In the genomic region with DNA sequence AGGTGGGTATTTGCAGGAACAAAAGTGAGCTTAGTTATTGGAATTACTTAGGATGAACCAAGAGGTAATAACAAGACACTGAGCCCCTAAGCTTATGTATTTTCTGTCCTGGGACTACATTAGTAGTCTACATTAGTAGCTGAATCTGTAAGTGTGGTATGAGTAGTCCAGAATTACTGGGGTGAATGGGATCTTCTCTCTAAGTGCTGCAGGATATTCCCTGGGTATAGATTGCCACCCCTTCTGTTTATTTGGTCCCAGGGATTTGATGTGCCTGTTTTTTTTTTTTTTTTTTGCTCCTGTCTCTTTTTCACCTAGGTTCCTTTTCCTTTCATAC, we compare ENCODE assay signal across 10 cellular contexts. TPM values are rescaled to one million over a fixed set of nuclear protein-coding genes. Genes with fewer than 3 reads are reported as not detected.
DNase-seq lines count a peak whose midpoint lies in the region; ATAC-seq and TF ChIP-seq lines count a peak whose summit lies in the region.
"Had no signal": no experiment of that assay in that cellular context is flagged by ENCODE, and none has a peak within 500 bp of the region (broad histone marks: within the 10 kb centered on the region; RNA-seq: fewer than 3 reads in every experiment).

No MANE protein-coding gene starts in this region.

- H4K20me1 ChIP-seq in OCI-LY7 (ENCODE audit: insufficient read depth, low read length) = peaks cover 56% of the 10 kb centered on the region

- no peak for TF ChIP-seq EP300 in esophagus muscularis mucosa (IDR thresholded peaks at IDR 0.05)

- CTCF ChIA-PET in HEK293 (lab: Yijun Ruan, JAX) (interaction anchor here (1.2 to 1.3 kb wide), 2 partner anchors 9 to 69 kb away, joined by 3 read pairs; no protein-coding TSS in a partner anchor), OCI-LY7 (lab: Charles Lee; ENCODE audit: unreplicated experiment) (no interaction called here)

- intact Hi-C loops in OCI-LY7 (cut with micrococcal nuclease; ENCODE audit: unreplicated experiment) (no loop called here), esophagus muscularis mucosa (cut with DNase I) (no loop called here)

- H3K36me3 ChIP-seq in HEK293 (ENCODE audit: control insufficient read depth in 2 of 2, insufficient read depth in 1 of 2, low read length in 2 of 2) (no peaks in the 10 kb centered on the region), OCI-LY7 (ENCODE audit: insufficient read depth, low read length) (peaks cover 30% of the 10 kb centered on the region), esophagus muscularis mucosa (no peaks in the 10 kb centered on the region)

- no peaks in the 10 kb centered on the region for H3K27me3 ChIP-seq in esophagus muscularis mucosa

- no peak for DNase-seq in OCI-LY7 (ENCODE audit: low spot score)
- DNase-seq in mesothelial cell of epicardium (ENCODE audit: low spot score in 2 of 2, unreplicated experiment in 2 of 2) = no peak
- no peak for DNase-seq in NCI-H187 treated with DMSO at 0.1 percent for 48 hours (lab: John Stamatoyannopoulos, UW)
- DNase-seq in foreskin melanocyte = no peak
- no peak for DNase-seq in NCI-H2107 (lab: John Stamatoyannopoulos, UW)
- no peak for DNase-seq in esophagus muscularis mucosa (ENCODE audit: extremely low spot score)
- DNase-seq: nucleus accumbens had no signal

- H3K4me1 Mint-ChIP-seq in mesothelial cell of epicardium = peaks cover 61% of the 10 kb centered on the region

- no TSS peak for BruUV-seq in OCI-LY7 (replicated peaks; lab: Mats Ljungman, UMichigan)

- POLR2A ChIA-PET in HEK293 (lab: Yijun Ruan, JAX) (interaction anchor here (0.7 to 1.2 kb wide), 2 partner anchors 83 to 91 kb away, joined by 3 to 5 read pairs; no protein-coding TSS in a partner anchor), OCI-LY7 (lab: Charles Lee) (interaction anchor here (0.5 to 2.1 kb wide), 11 partner anchors 27 to 117 kb away, joined by 3 to 8 read pairs (median 4); no protein-coding TSS in a partner anchor)

- H3K9me3 Mint-ChIP-seq in mesothelial cell of epicardium = no peaks in the 10 kb centered on the region
- H3K9me3 Mint-ChIP-seq: central memory CD8-positive, alpha-beta T cell had no signal

- TF ChIP-seq CTCF in HEK293 (tag by site-specific recombination; IDR thresholded peaks at IDR 0.05) = no peak
- no peak for TF ChIP-seq CTCF in OCI-LY7 (conservative IDR thresholded peaks at IDR 0.05; ENCODE audit: low read length)
- TF ChIP-seq CTCF in mesothelial cell of epicardium (IDR thresholded peaks at IDR 0.05; ENCODE audit: unreplicated experiment) = no peak
- TF ChIP-seq CTCF in esophagus muscularis mucosa (IDR thresholded peaks at IDR 0.05) = no peak

- peak; percentile 34 for ATAC-seq in GM18502 (IDR thresholded peaks at IDR 0.05; ENCODE audit: poor library complexity, unreplicated experiment)

- peak overlapping the region; percentile 83 for H3K27ac Mint-ChIP-seq in mesothelial cell of epicardium

- H3K9me3 ChIP-seq in HEK293 (ENCODE audit: control insufficient read depth, insufficient read depth, low read depth, low read length) = no peaks in the 10 kb centered on the region
- no peaks in the 10 kb centered on the region; the same call in 1 of the 2 replicates for H3K9me3 ChIP-seq in OCI-LY7 (ENCODE audit: low read length)
- H3K9me3 ChIP-seq in esophagus muscularis mucosa = no peaks in the 10 kb centered on the region

- no peak overlapping the region for H2AFZ ChIP-seq in OCI-LY7 (ENCODE audit: low read length)

- H3K36me3 Mint-ChIP-seq in mesothelial cell of epicardium = no peaks in the 10 kb centered on the region

- H3K4me2 ChIP-seq in OCI-LY7 (ENCODE audit: low read length) = peak overlapping the region; percentile 76; the same call in 1 of the 2 replicates

- no peak overlapping the region for H3K4me3 Mint-ChIP-seq in mesothelial cell of epicardium
- H3K4me3 Mint-ChIP-seq: central memory CD8-positive, alpha-beta T cell had no signal

- TF ChIP-seq POLR2A in esophagus muscularis mucosa (IDR thresholded peaks at IDR 0.05; ENCODE audit: low read depth) = no peak

- H3K79me2 ChIP-seq in OCI-LY7 (ENCODE audit: insufficient read depth, low read depth, low read length) = peaks cover 100% of the 10 kb centered on the region

- H3K9me2 ChIP-seq in OCI-LY7 (ENCODE audit: insufficient read depth, low read length) = no peaks in the 10 kb centered on the region

- H3K4me3 ChIP-seq in HEK293 (ENCODE audit: low read depth, low read length) (no peak overlapping the region), OCI-LY7 (ENCODE audit: low read depth, low read length, poor library complexity, severe bottlenecking) (no peak overlapping the region), esophagus muscularis mucosa (no peak overlapping the region)

- peaks cover 33% of the 10 kb centered on the region for H3K4me1 ChIP-seq in HEK293 (ENCODE audit: control insufficient read depth, insufficient read depth, low read length)
- peaks cover 47% of the 10 kb centered on the region for H3K4me1 ChIP-seq in OCI-LY7 (ENCODE audit: insufficient read depth, low read length, poor library complexity, severe bottlenecking)
- peaks cover 13 to 54% (median 45%) of the 10 kb centered on the region in 4 donors for H3K4me1 ChIP-seq in esophagus muscularis mucosa

- H3K27ac ChIP-seq in HEK293 (ENCODE audit: extremely low read depth, low read depth, low read length) (peak overlapping the region; percentile 66), OCI-LY7 (ENCODE audit: low read depth, low read length, poor library complexity, severe bottlenecking) (peak overlapping the region; percentile 4), esophagus muscularis mucosa (replicated peaks in 1 of 4) (no peak overlapping the region)

- no peaks in the 10 kb centered on the region for H3K27me3 Mint-ChIP-seq in mesothelial cell of epicardium (ENCODE audit: low read depth)
- H3K27me3 Mint-ChIP-seq: central memory CD8-positive, alpha-beta T cell had no signal

TF ChIP-seq in HEK293, 187 proteins besides CTCF, POLR2A, EP300 and RAD21:
- TF ChIP-seq, protein P1, sequence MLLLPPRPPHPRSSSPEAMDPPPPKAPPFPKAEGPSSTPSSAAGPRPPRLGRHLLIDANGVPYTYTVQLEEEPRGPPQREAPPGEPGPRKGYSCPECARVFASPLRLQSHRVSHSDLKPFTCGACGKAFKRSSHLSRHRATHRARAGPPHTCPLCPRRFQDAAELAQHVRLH (tag by site-specific recombination; IDR thresholded peaks at IDR 0.05) = no peak
- peak; percentile 73 for TF ChIP-seq ZNF600 (tag by site-specific recombination; IDR thresholded peaks at IDR 0.05)
TF ChIP-seq in HEK293: peak in this region for 1.

RNA-seq across cellular contexts. Expression of a gene that starts 5.9 kb away (rescaled TPM):
- total RNA-seq in OCI-LY7 (2014; rRNA removed; shearing (Covaris generic)) = 26.6 and 30.0 TPM in 2 replicates
- total RNA-seq in OCI-LY7 (2022) = 58.0 and 61.7 TPM in 2 replicates
- total RNA-seq in mesothelial cell of epicardium = 32.2 to 34.9 TPM (median 34.4 TPM) in 3 replicates
- 10 to 100 TPM; 17.2 to 20.7 (median 20.0) TPM for total RNA-seq in esophagus muscularis mucosa

Comparison
In these comparisons a context has a peak if more than half of its experiments do, and no peak if none do; other contexts are left out.
1. H3K27ac ChIP-seq: peak in HEK293 (single experiment) and OCI-LY7 (single experiment); none in esophagus muscularis mucosa (0 of 4).